Comparison of ENCODE assay signal across 10 cellular contexts in the genomic region with DNA sequence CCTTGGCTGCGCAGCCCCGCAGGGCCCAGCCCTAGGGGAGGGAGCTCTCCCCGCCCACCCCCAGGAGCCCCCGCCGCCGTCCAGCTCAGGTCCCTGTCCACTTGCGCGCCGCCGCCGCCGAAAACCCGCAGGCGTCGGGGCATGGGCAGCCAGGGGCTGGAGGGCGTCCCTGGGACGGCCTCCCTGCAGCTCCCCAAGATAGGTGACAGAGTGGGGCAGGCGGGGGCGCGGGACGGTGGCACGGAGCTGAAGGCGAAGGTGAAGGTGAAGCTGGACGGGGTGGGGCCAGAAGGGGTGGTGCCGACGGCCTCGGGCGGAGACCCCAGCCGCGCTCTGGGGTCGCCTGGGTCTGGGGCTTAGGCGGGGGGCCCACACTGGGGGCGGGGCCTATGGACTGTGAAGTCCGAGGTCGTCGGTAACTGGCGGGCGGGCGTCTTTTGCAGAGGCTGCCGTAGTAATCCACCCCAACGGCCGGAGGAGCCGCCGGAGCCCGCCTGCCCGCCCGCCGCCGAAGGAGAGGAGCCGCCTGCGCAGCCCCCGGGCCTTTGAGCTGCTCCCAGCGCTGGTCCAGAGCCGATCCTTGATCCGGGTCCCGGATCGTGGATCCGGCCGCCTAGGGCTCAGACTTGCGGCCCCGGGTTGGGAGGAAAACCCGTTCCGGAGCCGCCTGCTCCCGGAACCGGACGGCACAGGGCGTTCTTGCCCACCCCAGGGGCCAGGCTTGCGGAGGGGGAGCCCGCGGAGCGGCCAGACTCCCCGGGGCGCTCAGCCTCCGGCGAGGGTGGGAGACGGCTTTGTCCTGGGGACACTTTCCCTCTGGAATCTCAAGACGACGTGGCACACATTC. TPM values are rescaled to one million over a fixed set of nuclear protein-coding genes. Genes with fewer than 3 reads are reported as not detected.
DNase-seq lines count a peak whose midpoint lies in the region; ATAC-seq and TF ChIP-seq lines count a peak whose summit lies in the region.
"Had no signal": no experiment of that assay in that cellular context is flagged by ENCODE, and none has a peak within 500 bp of the region (broad histone marks: within the 10 kb centered on the region; RNA-seq: fewer than 3 reads in every experiment).

No MANE protein-coding gene starts in this region.

- TF ChIP-seq POLR2A in breast epithelium (IDR thresholded peaks at IDR 0.05) (no peak), lower leg skin (IDR thresholded peaks at IDR 0.05) (no peak)

- CTCF ChIA-PET in activated CD4-positive, alpha-beta memory T cell treated with anti-CD3 and anti-CD28 coated beads for 36 hours (lab: Charles Lee) = interaction anchor here (9.5 kb wide), 1 partner anchor 49 kb away, joined by 173 read pairs; no protein-coding TSS in a partner anchor

- peak overlapping the region; percentile 54 for H3K9ac ChIP-seq in iPS-15b (ENCODE audit: low read depth, low read length)

- POLR2A ChIA-PET in activated CD4-positive, alpha-beta memory T cell treated with anti-CD3 and anti-CD28 coated beads for 36 hours (lab: Charles Lee) = interaction anchor here (1.0 to 1.4 kb wide), 2 partner anchors 26 to 44 kb away, joined by 3 read pairs; no protein-coding TSS in a partner anchor

- no peak for ATAC-seq in GM19328 (IDR thresholded peaks at IDR 0.05; ENCODE audit: unreplicated experiment)

- no peaks in the 10 kb centered on the region for H3K9me3 Mint-ChIP-seq in activated CD4-positive, alpha-beta memory T cell treated with anti-CD3 and anti-CD28 coated beads for 36 hours
- H3K9me3 Mint-ChIP-seq: activated naive CD8-positive, alpha-beta T cell treated with anti-CD3 and anti-CD28 coated beads, Interleukin-2, amount 10 ng/mL, durations not matched to agents 7 days and 5 days; T-cell had no signal

- TF ChIP-seq CTCF in breast epithelium (IDR thresholded peaks at IDR 0.05) (peak in 1 of 3 donors; percentile 10), lower leg skin (IDR thresholded peaks at IDR 0.05) (no peak)

- H3K27ac ChIP-seq in breast epithelium (peak overlapping the region; percentile 65 to 80), skin epidermis (peak overlapping the region in 18 of 21 experiments; percentile 35 to 79 (median 61))

- no peak overlapping the region for H3K4me3 Mint-ChIP-seq in activated CD4-positive, alpha-beta memory T cell treated with anti-CD3 and anti-CD28 coated beads for 36 hours
- H3K4me3 Mint-ChIP-seq: T-cell had no signal

- peaks cover 4% of the 10 kb centered on the region for H3K4me1 Mint-ChIP-seq in activated CD4-positive, alpha-beta memory T cell treated with anti-CD3 and anti-CD28 coated beads for 36 hours (ENCODE audit: low read depth)

- H3K4me3 ChIP-seq in H7 (ENCODE audit: insufficient read depth, low read depth, low read length) (peak overlapping the region; percentile 54), breast epithelium (peak overlapping the region; percentile 27 to 65 (median 51)), iPS-15b (ENCODE audit: low read depth, low read length) (peak overlapping the region; percentile 61), skin epidermis (peak overlapping the region in 5 of 7 experiments; percentile 7 to 36 (median 11)), lower leg skin (ENCODE audit: low read depth, poor library complexity, severe bottlenecking) (no peak overlapping the region)

- 51 to 54% methylated on average over 21 to 45 of the region's 79 CpGs for WGBS in lower leg skin, 2 donors

- intact Hi-C loops in breast epithelium (cut with DNase I; ENCODE audit: low total_unique reads) (loop anchor here (5.0 to 10.0 kb wide), 2 partner anchors 48 to 225 kb away; a partner anchor contains a TSS), lower leg skin (cut with DNase I; ENCODE audit: low total_unique reads) (no loop called here)
- intact Hi-C loops in activated CD4-positive, alpha-beta memory T cell treated with anti-CD3 and anti-CD28 coated beads for 36 hours (cut with micrococcal nuclease) = no loop called here

- H3K27me3 Mint-ChIP-seq in activated CD4-positive, alpha-beta memory T cell treated with anti-CD3 and anti-CD28 coated beads for 36 hours = no peaks in the 10 kb centered on the region
- H3K27me3 Mint-ChIP-seq: activated naive CD8-positive, alpha-beta T cell treated with anti-CD3 and anti-CD28 coated beads, Interleukin-2, amount 10 ng/mL, durations not matched to agents 7 days and 5 days; T-cell had no signal

- H3K36me3 Mint-ChIP-seq in activated CD4-positive, alpha-beta memory T cell treated with anti-CD3 and anti-CD28 coated beads for 36 hours = peaks cover 19% of the 10 kb centered on the region

- H3K36me3 ChIP-seq in H7 (replicated peaks; ENCODE audit: control insufficient read depth, insufficient read depth, low read length) = peaks cover 7% of the 10 kb centered on the region
- no peaks in the 10 kb centered on the region for H3K36me3 ChIP-seq in breast epithelium
- H3K36me3 ChIP-seq in iPS-15b (ENCODE audit: control insufficient read depth, insufficient read depth, low read length) = peaks cover 20% of the 10 kb centered on the region

- H3K27me3 ChIP-seq in H7 (ENCODE audit: control insufficient read depth, insufficient read depth, low read length) (peaks cover 20% of the 10 kb centered on the region), breast epithelium (no peaks in the 10 kb centered on the region), iPS-15b (ENCODE audit: control insufficient read depth, insufficient read depth, low read length) (peaks cover 23% of the 10 kb centered on the region)

- no peak overlapping the region for H3K27ac Mint-ChIP-seq in activated CD4-positive, alpha-beta memory T cell treated with anti-CD3 and anti-CD28 coated beads for 36 hours

- H3K9me3 ChIP-seq in breast epithelium (no peaks in the 10 kb centered on the region), iPS-15b (ENCODE audit: control insufficient read depth, insufficient read depth, low read length) (no peaks in the 10 kb centered on the region)

- H3K4me1 ChIP-seq in breast epithelium (peaks cover 6 to 15% of the 10 kb centered on the region in 2 donors), iPS-15b (ENCODE audit: control insufficient read depth, insufficient read depth, low read length) (peaks cover 6% of the 10 kb centered on the region)

- DNase-seq in H7 = peak; percentile 98
- peak in 1 of 2 donors; percentile 76 for DNase-seq in breast epithelium (ENCODE audit: low spot score in 2 of 2)
- no peak for DNase-seq in A172 (ENCODE audit: low spot score)
- no peak for DNase-seq in lower leg skin (ENCODE audit: low spot score in 2 of 2)
- DNase-seq in activated CD4-positive, alpha-beta memory T cell treated with anti-CD3 and anti-CD28 coated beads for 36 hours = no peak
- DNase-seq: activated naive CD8-positive, alpha-beta T cell treated with anti-CD3 and anti-CD28 coated beads, Interleukin-2, amount 10 ng/mL, durations not matched to agents 7 days and 5 days; T-cell had no signal

RNA-seq across cellular contexts. Expression of a gene that starts 27.0 kb away (rescaled TPM):
- 34.2 and 43.6 TPM in 2 replicates for total RNA-seq in H7 (2014; rRNA removed; shearing (Covaris generic))
- total RNA-seq in breast epithelium (100 to 1,000 TPM in 1 of 3 donors, 10 to 100 TPM in 2; 39.0 to 119 (median 81.3) TPM), lower leg skin (100 to 1,000 TPM in 2 of 4 donors, 10 to 100 TPM in 2; 54.3 to 146 (median 102) TPM)
- 92.5 and 132 TPM in 2 replicates for total RNA-seq in A172 (2014; rRNA removed; shearing (Covaris generic))
- total RNA-seq in activated CD4-positive, alpha-beta memory T cell treated with anti-CD3 and anti-CD28 coated beads for 36 hours = 100 to 1,000 TPM in 1 of 2 experiments, 10 to 100 TPM in 1; 93.7 to 106 TPM
